1 cellular context compared by ENCODE assay signal in genomic region chr1:44874155-44874554, GRCh38.
TF ChIP-seq lines count a peak whose summit lies in the region.

No MANE protein-coding gene starts in this region.

TF ChIP-seq in SK-N-SH treated with all-trans-retinoic acid at 6 μM for 48 hours, 23 proteins besides CTCF, POLR2A, EP300 and RAD21 (continued from another document):
- no peak for TF ChIP-seq TSHZ2 (CRISPR knock-in tag; IDR thresholded peaks at IDR 0.05)
